8 cellular contexts compared by ENCODE assay signal in genomic region chr17:45248132-45248936, GRCh38. TPM values are rescaled to one million over a fixed set of nuclear protein-coding genes. Genes with fewer than 3 reads are reported as not detected.
DNase-seq lines count a peak whose midpoint lies in the region; ATAC-seq and TF ChIP-seq lines count a peak whose summit lies in the region.

No MANE protein-coding gene starts in this region.

- peak; percentile 66 to 74 for ATAC-seq in natural killer cell treated with Interleukin-12 subunit alpha and Interleukin-12 subunit beta and Interleukin-15 and Interleukin-18, amount 100 ng/mL, for 72 hours

- WGBS in H9 (ENCODE audit: extremely low coverage, insufficient read length, low lambda C conversion rate): no CpG with 5 or more reads among the region's 39 CpGs

- H3K23me2 ChIP-seq in H9 (ENCODE audit: insufficient read length, low read depth, low read length, poor library complexity, severe bottlenecking): peaks cover 14% of the 10 kb centered on the region

- H3T11ph ChIP-seq in H9 (ENCODE audit: low read length): no peak overlapping the region

- H3K27ac Mint-ChIP-seq in H9: peak overlapping the region in 2 of 3 experiments; percentile 87 to 96; a peak in 4 of 7 replicates
- H3K27ac Mint-ChIP-seq in natural killer cell treated with Interleukin-12 subunit alpha and Interleukin-12 subunit beta and Interleukin-15 and Interleukin-18, amount 100 ng/mL, for 72 hours: peak overlapping the region; percentile 73 to 79

- no peak overlapping the region for H3K56ac ChIP-seq in H9 (ENCODE audit: insufficient read length, low read depth, low read length)

- H3K4me3 Mint-ChIP-seq in H9: peak overlapping the region; percentile 84 to 90
- H3K4me3 Mint-ChIP-seq in natural killer cell treated with Interleukin-12 subunit alpha and Interleukin-12 subunit beta and Interleukin-15 and Interleukin-18, amount 100 ng/mL, for 72 hours: peak overlapping the region; percentile 80

- DNase-seq in GM10266 (ENCODE audit: extremely low spot score) (peak; percentile 87), H9 (peak; percentile 91), NCI-H1105 (lab: John Stamatoyannopoulos, UW) (peak; percentile 45), tibial artery (no peak), NCI-H1930 (lab: John Stamatoyannopoulos, UW) (no peak)
- peak; percentile 78 to 81 for DNase-seq in activated CD4-positive, alpha-beta T cell treated with anti-CD3 and anti-CD28 coated beads, Interleukin-2, amount 50 U/mL, for 4 hours
- no peak for DNase-seq in natural killer cell treated with Interleukin-12 subunit alpha and Interleukin-12 subunit beta and Interleukin-15 and Interleukin-18, amount 100 ng/mL, for 72 hours (ENCODE audit: low spot score)

- H3K4me2 ChIP-seq in H9 (ENCODE audit: insufficient read depth, insufficient read length, low read length): peak overlapping the region; percentile 30

- peak overlapping the region; percentile 90 for H3K18ac ChIP-seq in H9 (ENCODE audit: insufficient read length, low read depth, low read length)

- H2BK12ac ChIP-seq in H9 (ENCODE audit: insufficient read length, low read depth, low read length): no peak overlapping the region

- no peak overlapping the region for H4K5ac ChIP-seq in H9 (ENCODE audit: insufficient read length, low read depth, low read length)

- H2BK5ac ChIP-seq in H9 (ENCODE audit: insufficient read length, low read length): no peak overlapping the region

- H3K36me3 Mint-ChIP-seq in H9 (ENCODE audit: insufficient read depth in 1 of 3, low read depth in 3 of 3): peaks cover 9 to 15% (median 10%) of the 10 kb centered on the region in 3 experiments
- no peaks in the 10 kb centered on the region for H3K36me3 Mint-ChIP-seq in natural killer cell treated with Interleukin-12 subunit alpha and Interleukin-12 subunit beta and Interleukin-15 and Interleukin-18, amount 100 ng/mL, for 72 hours

- intact Hi-C loops in tibial artery (cut with DNase I; ENCODE audit: low total_unique reads): no loop called here

- H3K79me1 ChIP-seq in H9 (ENCODE audit: insufficient read depth, low read depth, low read length, poor library complexity, severe bottlenecking): no peaks in the 10 kb centered on the region

- no peak for TF ChIP-seq CTCF in GM10266 (IDR thresholded peaks at IDR 0.05; ENCODE audit: control insufficient read depth, insufficient read depth, low read depth, missing control alignments)
- no peak for TF ChIP-seq CTCF in H9 (conservative IDR thresholded peaks at IDR 0.05)
- TF ChIP-seq CTCF in tibial artery (IDR thresholded peaks at IDR 0.05): no peak

- no peak overlapping the region for H2BK120ac ChIP-seq in H9 (ENCODE audit: low read depth, low read length, poor library complexity, severe bottlenecking)

- H2BK15ac ChIP-seq in H9 (ENCODE audit: low read depth, low read length): no peak overlapping the region

- peak overlapping the region; percentile 82 for H3K14ac ChIP-seq in H9 (ENCODE audit: insufficient read depth, low read length)

- no peaks in the 10 kb centered on the region for H3K36me3 ChIP-seq in endocrine pancreas (ENCODE audit: control insufficient read depth, insufficient read depth, low read length)
- peaks cover 0 to 14% (median 0%) of the 10 kb centered on the region in 3 donors for H3K36me3 ChIP-seq in tibial artery

- no peak overlapping the region for H3K23ac ChIP-seq in H9 (ENCODE audit: insufficient read length, low read depth, low read length)

- no peak overlapping the region for H3K4ac ChIP-seq in H9 (ENCODE audit: low read depth, low read length)

- H3K27me3 ChIP-seq in H9 (ENCODE audit: insufficient read depth, low read length) (no peaks in the 10 kb centered on the region), endocrine pancreas (ENCODE audit: control insufficient read depth, insufficient read depth, low read length) (no peaks in the 10 kb centered on the region), tibial artery (peaks cover 0 to 38% of the 10 kb centered on the region in 2 donors)

- H3K4me1 ChIP-seq in H9 (ENCODE audit: insufficient read depth, low read length): no peaks in the 10 kb centered on the region; the same call in 1 of the 2 replicates
- H3K4me1 ChIP-seq in endocrine pancreas (ENCODE audit: control insufficient read depth, insufficient read depth, low read length): no peaks in the 10 kb centered on the region
- peaks cover 0 to 19% (median 18%) of the 10 kb centered on the region in 4 donors for H3K4me1 ChIP-seq in tibial artery

- no peaks in the 10 kb centered on the region for H3K9me3 Mint-ChIP-seq in H9
- no peaks in the 10 kb centered on the region for H3K9me3 Mint-ChIP-seq in natural killer cell treated with Interleukin-12 subunit alpha and Interleukin-12 subunit beta and Interleukin-15 and Interleukin-18, amount 100 ng/mL, for 72 hours

- no peak overlapping the region for H2AK5ac ChIP-seq in H9 (ENCODE audit: insufficient read length, low read length)

- H4K20me1 ChIP-seq in H9 (ENCODE audit: control insufficient read depth, insufficient read depth, insufficient read length): no peaks in the 10 kb centered on the region

- no peaks in the 10 kb centered on the region for H3K9me3 ChIP-seq in H9 (ENCODE audit: control insufficient read depth, low read depth, low read length)
- H3K9me3 ChIP-seq in endocrine pancreas (ENCODE audit: control insufficient read depth, low read length): no peaks in the 10 kb centered on the region
- no peaks in the 10 kb centered on the region for H3K9me3 ChIP-seq in tibial artery

- no peak overlapping the region for H4K8ac ChIP-seq in H9 (replicated peaks; ENCODE audit: insufficient read length, low read depth, low read length)

- H3K4me1 Mint-ChIP-seq in H9: peaks cover 14 to 20% of the 10 kb centered on the region in 2 experiments
- peaks cover 31 to 42% of the 10 kb centered on the region in 2 donors for H3K4me1 Mint-ChIP-seq in natural killer cell treated with Interleukin-12 subunit alpha and Interleukin-12 subunit beta and Interleukin-15 and Interleukin-18, amount 100 ng/mL, for 72 hours (ENCODE audit: low read depth in 2 of 2)

- H3K27me3 Mint-ChIP-seq in H9 (ENCODE audit: low read depth): peaks cover 14% of the 10 kb centered on the region
- H3K27me3 Mint-ChIP-seq in natural killer cell treated with Interleukin-12 subunit alpha and Interleukin-12 subunit beta and Interleukin-15 and Interleukin-18, amount 100 ng/mL, for 72 hours: no peaks in the 10 kb centered on the region

- H3K4me3 ChIP-seq in endocrine pancreas (ENCODE audit: control insufficient read depth, insufficient read depth, low read length) (no peak overlapping the region), tibial artery (peak overlapping the region; percentile 46 to 60)

- H3K9ac ChIP-seq in H9 (ENCODE audit: extremely low read depth, insufficient read length, low read length) (peak overlapping the region; percentile 62), endocrine pancreas (ENCODE audit: control insufficient read depth, insufficient read depth, low read length) (peak overlapping the region; percentile 60)

- H3K79me2 ChIP-seq in H9 (ENCODE audit: insufficient read depth, low read length): no peaks in the 10 kb centered on the region

- H3K27ac ChIP-seq in H9 (ENCODE audit: insufficient read length, low read depth, low read length) (no peak overlapping the region), tibial artery (no peak overlapping the region)

- no peak overlapping the region for H2AFZ ChIP-seq in H9 (ENCODE audit: low read length)

- no peak overlapping the region for H2BK20ac ChIP-seq in H9 (ENCODE audit: low read depth, low read length, poor library complexity, severe bottlenecking)

- no peak overlapping the region for H4K91ac ChIP-seq in H9 (ENCODE audit: insufficient read length, low read depth, low read length)

RNA-seq across cellular contexts. Expression of gene SPATA32, which starts 13.6 kb away (rescaled TPM):
- total RNA-seq in H9 (2021): 0.42 and 0.81 TPM in 2 replicates
- total RNA-seq in natural killer cell treated with Interleukin-12 subunit alpha and Interleukin-12 subunit beta and Interleukin-15 and Interleukin-18, amount 100 ng/mL, for 72 hours: under 1 TPM; 0.62 to 0.81 TPM

RNA-seq across cellular contexts. Expression of gene FMNL1, which starts 26.6 kb away (rescaled TPM):
- total RNA-seq in H9 (2021): 6.3 and 6.9 TPM in 2 replicates
- 100 to 1,000 TPM; 280 to 380 TPM for total RNA-seq in natural killer cell treated with Interleukin-12 subunit alpha and Interleukin-12 subunit beta and Interleukin-15 and Interleukin-18, amount 100 ng/mL, for 72 hours

Comparison
In these comparisons a context has a peak if more than half of its experiments do, and no peak if none do; other contexts are left out.
1. DNase-seq: peak in GM10266 (single experiment), H9 (single experiment), NCI-H1105 (single experiment) and activated CD4-positive, alpha-beta T cell treated with anti-CD3 and anti-CD28 coated beads, Interleukin-2, amount 50 U/mL, for 4 hours (2 of 2); none in natural killer cell treated with Interleukin-12 subunit alpha and Interleukin-12 subunit beta and Interleukin-15 and Interleukin-18, amount 100 ng/mL, for 72 hours (single experiment), tibial artery (0 of 2) and NCI-H1930 (0 of 2).
2. RNA of gene FMNL1, which starts 26.6 kb away (total RNA-seq): 280 to 380 TPM in natural killer cell treated with Interleukin-12 subunit alpha and Interleukin-12 subunit beta and Interleukin-15 and Interleukin-18, amount 100 ng/mL, for 72 hours; 6.3 to 6.9 TPM in H9; every median in the first group is over 10 times any median in the second.